8 cellular contexts compared by ENCODE assay signal in the genomic region with DNA sequence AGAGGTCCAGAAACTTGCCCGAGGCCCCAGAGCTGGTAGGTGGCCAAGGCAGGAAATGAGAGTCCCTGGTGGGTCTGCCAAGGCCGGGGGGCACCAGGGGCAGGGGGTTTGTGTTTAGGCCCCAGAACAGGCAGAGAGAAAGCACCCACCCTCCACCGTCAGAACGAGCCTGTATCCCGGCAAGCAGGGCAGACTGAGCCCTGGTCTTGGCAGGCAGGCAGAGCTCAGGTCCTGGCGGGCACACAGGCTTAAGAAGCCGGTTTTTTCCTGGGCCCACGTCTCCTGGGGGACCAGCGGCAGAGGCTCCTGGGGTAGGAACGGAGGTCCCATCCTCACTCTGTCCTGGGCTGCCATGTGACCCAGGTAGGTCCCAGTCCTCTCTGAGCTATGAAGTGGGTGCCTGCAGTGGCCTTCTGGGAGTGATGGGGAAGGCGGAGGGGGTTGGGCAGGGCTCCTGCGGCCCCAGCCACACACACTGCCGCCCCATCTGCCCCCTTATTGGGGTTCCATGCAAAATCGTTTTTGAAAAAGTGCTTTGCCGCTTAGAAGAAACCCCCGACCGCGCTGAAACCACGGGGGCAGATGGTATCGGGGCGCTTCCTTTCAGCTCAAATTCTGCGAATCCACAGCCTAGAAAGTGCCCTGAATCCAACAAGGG. TPM values are rescaled to one million over a fixed set of nuclear protein-coding genes. Genes with fewer than 3 reads are reported as not detected.
DNase-seq lines count a peak whose midpoint lies in the region; ATAC-seq and TF ChIP-seq lines count a peak whose summit lies in the region.

No MANE protein-coding gene starts in this region.

- no peak for TF ChIP-seq CTCF in RWPE1 (conservative IDR thresholded peaks at IDR 0.05; ENCODE audit: low read depth)
- no peak for TF ChIP-seq CTCF in osteocyte (IDR thresholded peaks at IDR 0.05)

- CTCF ChIA-PET in RWPE1 (lab: Yijun Ruan, JAX): interaction anchor here (0.6 to 2.7 kb wide), 2 partner anchors 33 to 865 kb away, joined by 3 to 6 read pairs; no protein-coding TSS in a partner anchor

- ATAC-seq in GM21526 (IDR thresholded peaks at IDR 0.05; ENCODE audit: low FRiP score, unreplicated experiment): no peak

- H3K36me3 Mint-ChIP-seq in activated naive CD8-positive, alpha-beta T cell: peaks cover 6% of the 10 kb centered on the region
- no peaks in the 10 kb centered on the region for H3K36me3 Mint-ChIP-seq in osteocyte (ENCODE audit: unreplicated experiment)

- peak overlapping the region; percentile 93 to 100 (median 98) for H3K4me2 ChIP-seq in BLaER1 treated with 17β-estradiol and CSF1 and Interleukin-3, amounts not matched to agents 10 nM and 100 nM

- no peaks in the 10 kb centered on the region for H3K27me3 ChIP-seq in BLaER1 treated with 17β-estradiol and CSF1 and Interleukin-3, amounts not matched to agents 10 nM and 100 nM

- no peaks in the 10 kb centered on the region for H3K27me3 Mint-ChIP-seq in activated naive CD8-positive, alpha-beta T cell
- no peaks in the 10 kb centered on the region for H3K27me3 Mint-ChIP-seq in osteocyte (ENCODE audit: unreplicated experiment)

- H3K4me3 ChIP-seq in BLaER1 treated with 17β-estradiol and CSF1 and Interleukin-3, amounts not matched to agents 10 nM and 100 nM: peak overlapping the region; percentile 29 to 65 (median 53); a peak in 19 of 20 replicates

- peak overlapping the region; percentile 94 for H3K27ac Mint-ChIP-seq in activated naive CD8-positive, alpha-beta T cell
- H3K27ac Mint-ChIP-seq in osteocyte (ENCODE audit: unreplicated experiment): peak overlapping the region; percentile 78

- H3K36me3 ChIP-seq in BLaER1 treated with 17β-estradiol and CSF1 and Interleukin-3, amounts not matched to agents 10 nM and 100 nM: peaks cover 9 to 60% (median 41%) of the 10 kb centered on the region in 11 experiments; a peak in 17 of 22 replicates

- DNase-seq in RWPE1 (ENCODE audit: low spot score): no peak
- no peak for DNase-seq in osteocyte (ENCODE audit: extremely low spot score, unreplicated experiment)
- no peak for DNase-seq in iPS-NIHi7 (ENCODE audit: extremely low spot score)
- DNase-seq in NCI-H128 (lab: John Stamatoyannopoulos, UW; ENCODE audit: unreplicated experiment): no peak
- DNase-seq in CD1c-positive myeloid dendritic cell (ENCODE audit: extremely low spot score): no peak

- H3K27ac ChIP-seq in BLaER1 treated with 17β-estradiol and CSF1 and Interleukin-3, amounts not matched to agents 10 nM and 100 nM: peak overlapping the region; percentile 65 to 92 (median 82)
- peak overlapping the region; percentile 85 for H3K27ac ChIP-seq in RWPE1

- POLR2A ChIA-PET in RWPE1 (lab: Yijun Ruan, JAX; ENCODE audit: low non-redundant PET): no interaction called here

- peaks cover 41 to 99% (median 65%) of the 10 kb centered on the region in 11 experiments for H4K20me1 ChIP-seq in BLaER1 treated with 17β-estradiol and CSF1 and Interleukin-3, amounts not matched to agents 10 nM and 100 nM

- H3K4me3 Mint-ChIP-seq in activated naive CD8-positive, alpha-beta T cell: peak overlapping the region; percentile 85
- no peak overlapping the region for H3K4me3 Mint-ChIP-seq in osteocyte (ENCODE audit: unreplicated experiment)

- no peaks in the 10 kb centered on the region for H3K9me3 Mint-ChIP-seq in activated naive CD8-positive, alpha-beta T cell (ENCODE audit: low read depth)
- no peaks in the 10 kb centered on the region for H3K9me3 Mint-ChIP-seq in osteocyte (ENCODE audit: unreplicated experiment)

- H3K9ac ChIP-seq in BLaER1 treated with 17β-estradiol and CSF1 and Interleukin-3, amounts not matched to agents 10 nM and 100 nM: peak overlapping the region; percentile 69 to 83 (median 78)

- H3K4me1 Mint-ChIP-seq in activated naive CD8-positive, alpha-beta T cell (ENCODE audit: low read depth): peaks cover 88% of the 10 kb centered on the region
- H3K4me1 Mint-ChIP-seq in osteocyte (ENCODE audit: unreplicated experiment): peaks cover 59% of the 10 kb centered on the region

- peaks cover 0 to 8% (median 0%) of the 10 kb centered on the region in 11 experiments; a peak in 5 of 22 replicates for H3K9me3 ChIP-seq in BLaER1 treated with 17β-estradiol and CSF1 and Interleukin-3, amounts not matched to agents 10 nM and 100 nM (replicated peaks in 1 of 11)

- peaks cover 99 to 100% (median 100%) of the 10 kb centered on the region in 10 experiments for H3K4me1 ChIP-seq in BLaER1 treated with 17β-estradiol and CSF1 and Interleukin-3, amounts not matched to agents 10 nM and 100 nM

RNA-seq across cellular contexts. Expression of a gene that starts 24.2 kb away (rescaled TPM):
- total RNA-seq in osteocyte: 36.4 and 37.4 TPM in 2 replicates
